ENCODE assay signal across 30 cellular contexts in genomic region chr13:27135023-27135422, GRCh38. TPM values are rescaled to one million over a fixed set of nuclear protein-coding genes. Genes with fewer than 3 reads are reported as not detected.
A peak's percentile ranks its signal among the peaks of the same experiment; 100 is the strongest.
DNase-seq lines count a peak whose midpoint lies in the region; ATAC-seq and TF ChIP-seq lines count a peak whose summit lies in the region.
"Had no signal": no experiment of that assay in that cellular context is flagged by ENCODE, and none has a peak within 500 bp of the region (broad histone marks: within the 10 kb centered on the region; RNA-seq: fewer than 3 reads in every experiment).

No MANE protein-coding gene starts in this region.

- no peaks in the 10 kb centered on the region for H3K27me3 ChIP-seq in CD4-positive, CD25-positive, alpha-beta regulatory T cell (ENCODE audit: control insufficient read depth, insufficient read depth, low read length)
- no peaks in the 10 kb centered on the region for H3K27me3 ChIP-seq in CD4-positive, alpha-beta memory T cell (ENCODE audit: insufficient read depth, low read length)
- H3K27me3 ChIP-seq: adrenal gland, esophagus squamous epithelium, foreskin keratinocyte had no signal

- no peaks in the 10 kb centered on the region for H3K36me3 ChIP-seq in CD4-positive, CD25-positive, alpha-beta regulatory T cell (ENCODE audit: control insufficient read depth, insufficient read depth, low read length)
- no peaks in the 10 kb centered on the region for H3K36me3 ChIP-seq in CD4-positive, alpha-beta memory T cell (ENCODE audit: insufficient read depth, low read length)
- H3K36me3 ChIP-seq: adrenal gland, esophagus squamous epithelium, WERI-Rb-1 had no signal

- no peak for DNase-seq in CD4-positive, CD25-positive, alpha-beta regulatory T cell
- DNase-seq in DMS79 (lab: John Stamatoyannopoulos, UW): peak; percentile 42
- no peak for DNase-seq in left lobe of liver (ENCODE audit: low spot score)
- no peak for DNase-seq in GOT3 (lab: John Stamatoyannopoulos, UW)
- no peak for DNase-seq in CD4-positive, alpha-beta memory T cell
- DNase-seq: activated CD4-positive, alpha-beta T cell treated with anti-CD3 and anti-CD28 coated beads, Interleukin-2, amount 10 ng/mL, durations not matched to agents 7 days and 5 days; activated naive CD4-positive, alpha-beta T cell; activated T-cell treated with anti-CD3 and anti-CD28 coated beads, Interleukin-2, amount 50 U/mL, for 48 hours; adrenal gland; esophagus squamous epithelium; foreskin keratinocyte; H7; head of caudate nucleus; kidney; MM.1S; naive B cell; NCI-H2029; NCI-H82; nucleus accumbens; psoas muscle; stimulated activated CD4-positive, alpha-beta T cell treated with anti-CD3 and anti-CD28 coated beads, Interleukin-4, amount 100 ng/mL, for 24 hours; SW 1271; T1000; WERI-Rb-1 had no signal

- peak overlapping the region in 2 of 4 donors; percentile 36 for H3K4me3 Mint-ChIP-seq in CD4-positive, CD25-positive, alpha-beta regulatory T cell
- peak overlapping the region in 1 of 8 donors; percentile 2 for H3K4me3 Mint-ChIP-seq in CD4-positive, alpha-beta memory T cell
- H3K4me3 Mint-ChIP-seq: activated CD4-positive, alpha-beta T cell treated with anti-CD3 and anti-CD28 coated beads, Interleukin-2, amount 10 ng/mL, durations not matched to agents 7 days and 5 days; brain; mesothelial cell of epicardium; naive B cell had no signal

- H3K27ac Mint-ChIP-seq in CD4-positive, CD25-positive, alpha-beta regulatory T cell: peak overlapping the region in 2 of 3 donors; percentile 54 to 79
- peak overlapping the region in 2 of 7 donors; percentile 43 to 60 for H3K27ac Mint-ChIP-seq in CD4-positive, alpha-beta memory T cell
- H3K27ac Mint-ChIP-seq: activated CD4-positive, alpha-beta T cell treated with anti-CD3 and anti-CD28 coated beads, Interleukin-2, amount 10 ng/mL, durations not matched to agents 7 days and 5 days; mesothelial cell of epicardium had no signal

- intact Hi-C loops in CD4-positive, alpha-beta memory T cell (cut with micrococcal nuclease): no loop called here

- H3K9me3 ChIP-seq in CD4-positive, CD25-positive, alpha-beta regulatory T cell (ENCODE audit: control insufficient read depth in 2 of 2, low read length in 2 of 2): peaks cover 0 to 1% of the 10 kb centered on the region in 2 experiments
- H3K9me3 ChIP-seq in CD4-positive, alpha-beta memory T cell (ENCODE audit: control insufficient read depth in 1 of 2, low read length in 2 of 2): no peaks in the 10 kb centered on the region
- H3K9me3 ChIP-seq: adrenal gland, psoas muscle had no signal

- CTCF ChIA-PET in CD4-positive, alpha-beta memory T cell (lab: Charles Lee; ENCODE audit: partially characterized antibody): no interaction called here

- peaks cover 42 to 87% (median 69%) of the 10 kb centered on the region in 4 donors for H3K4me1 Mint-ChIP-seq in CD4-positive, CD25-positive, alpha-beta regulatory T cell
- peaks cover 45 to 74% (median 61%) of the 10 kb centered on the region in 4 donors for H3K4me1 Mint-ChIP-seq in CD4-positive, alpha-beta memory T cell
- H3K4me1 Mint-ChIP-seq: mesothelial cell of epicardium had no signal

- peaks cover 36% of the 10 kb centered on the region for H3K4me1 ChIP-seq in CD4-positive, CD25-positive, alpha-beta regulatory T cell (ENCODE audit: control insufficient read depth, insufficient read depth, low read length, poor library complexity, severe bottlenecking)
- peaks cover 58% of the 10 kb centered on the region for H3K4me1 ChIP-seq in CD4-positive, alpha-beta memory T cell (ENCODE audit: insufficient read depth, low read length)

- H3K36me3 Mint-ChIP-seq in CD4-positive, CD25-positive, alpha-beta regulatory T cell: peaks cover 6% of the 10 kb centered on the region
- peaks cover 5 to 16% of the 10 kb centered on the region in 2 donors for H3K36me3 Mint-ChIP-seq in CD4-positive, alpha-beta memory T cell

- TF ChIP-seq CTCF in VCaP (conservative IDR thresholded peaks at IDR 0.05): no peak

- no peak overlapping the region for H3K4me3 ChIP-seq in CD4-positive, CD25-positive, alpha-beta regulatory T cell (ENCODE audit: low read depth, low read length)
- H3K4me3 ChIP-seq in CD4-positive, alpha-beta memory T cell (ENCODE audit: low read length in 2 of 2): no peak overlapping the region
- H3K4me3 ChIP-seq: adrenal gland, esophagus squamous epithelium, psoas muscle had no signal

- no peak for ATAC-seq in CD4-positive, CD25-positive, alpha-beta regulatory T cell (ENCODE audit: low read depth in 2 of 2)
- ATAC-seq in left lobe of liver (peak; percentile 53), GM18511 (IDR thresholded peaks at IDR 0.05; ENCODE audit: unreplicated experiment) (no peak), SK-N-SH treated with all-trans-retinoic acid at 6 μM for 48 hours (no peak)
- ATAC-seq: foreskin keratinocyte, psoas muscle had no signal

- POLR2A ChIA-PET in CD4-positive, alpha-beta memory T cell (lab: Charles Lee; ENCODE audit: partially characterized antibody): no interaction called here

- H3K27ac ChIP-seq in CD4-positive, CD25-positive, alpha-beta regulatory T cell (ENCODE audit: insufficient read depth, low read length, poor library complexity, severe bottlenecking): no peak overlapping the region
- peak overlapping the region; percentile 44 for H3K27ac ChIP-seq in VCaP
- no peak overlapping the region for H3K27ac ChIP-seq in CD4-positive, alpha-beta memory T cell (ENCODE audit: low read depth, low read length)
- H3K27ac ChIP-seq: adrenal gland, C4-2B, esophagus squamous epithelium, foreskin keratinocyte, psoas muscle, WERI-Rb-1 had no signal

- H3K27me3 Mint-ChIP-seq in CD4-positive, CD25-positive, alpha-beta regulatory T cell: no peaks in the 10 kb centered on the region
- H3K27me3 Mint-ChIP-seq in CD4-positive, alpha-beta memory T cell: no peaks in the 10 kb centered on the region
- H3K27me3 Mint-ChIP-seq: activated CD4-positive, alpha-beta T cell treated with anti-CD3 and anti-CD28 coated beads, Interleukin-2, amount 10 ng/mL, durations not matched to agents 7 days and 5 days; brain; naive B cell had no signal

- peaks cover 0 to 10% (median 0%) of the 10 kb centered on the region in 7 donors for H3K9me3 Mint-ChIP-seq in CD4-positive, CD25-positive, alpha-beta regulatory T cell
- H3K9me3 Mint-ChIP-seq in CD4-positive, alpha-beta memory T cell: peaks cover 0 to 12% (median 5%) of the 10 kb centered on the region in 8 donors

TF ChIP-seq in SK-N-SH treated with all-trans-retinoic acid at 6 μM for 48 hours, 23 proteins besides CTCF, POLR2A, EP300 and RAD21:
- no peak for TF ChIP-seq ARNTL (CRISPR knock-in tag; IDR thresholded peaks at IDR 0.05; ENCODE audit: borderline replicate concordance, low read depth)

RNA-seq across cellular contexts. Expression of gene USP12, which starts 36.6 kb away (rescaled TPM):
- 67.6 TPM for total RNA-seq in CD4-positive, CD25-positive, alpha-beta regulatory T cell
- polyA plus RNA-seq in CD4-positive, CD25-positive, alpha-beta regulatory T cell: 10 to 100 TPM; 13.5 to 20.7 (median 15.6) TPM
- total RNA-seq in left lobe of liver: 11.5 TPM
- 10 to 100 TPM; 24.0 to 26.0 TPM for total RNA-seq in CD4-positive, alpha-beta memory T cell
- 10 to 100 TPM; 16.1 to 16.4 TPM for polyA plus RNA-seq in CD4-positive, alpha-beta memory T cell
